Comparison of ENCODE assay signal across 14 cellular contexts in the genomic region with DNA sequence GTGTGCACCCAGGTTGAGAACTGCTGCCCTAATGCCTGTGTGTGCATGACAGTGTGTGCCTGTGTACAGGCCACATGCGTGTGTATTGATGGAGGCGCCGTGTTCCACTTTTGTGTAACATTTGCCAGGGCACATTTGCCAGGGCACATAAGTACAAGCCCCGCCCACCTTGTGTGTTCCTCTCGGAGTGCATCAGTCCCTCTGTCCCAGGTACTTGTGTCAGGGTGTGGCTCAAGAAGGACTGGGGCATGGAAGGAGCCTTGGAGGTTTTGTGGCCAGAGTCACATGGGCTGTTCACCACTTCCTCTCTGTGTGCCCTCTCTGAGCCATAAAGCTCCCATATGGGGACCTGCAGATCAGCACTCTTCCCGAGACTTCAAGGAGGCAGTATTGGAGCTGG.
A peak's percentile ranks its signal among the peaks of the same experiment; 100 is the strongest.
DNase-seq lines count a peak whose midpoint lies in the region; ATAC-seq, FAIRE-seq and TF ChIP-seq lines count a peak whose summit lies in the region.
"Had no signal": no experiment of that assay in that cellular context is flagged by ENCODE, and none has a peak within 500 bp of the region (broad histone marks: within the 10 kb centered on the region; RNA-seq: fewer than 3 reads in every experiment).

No MANE protein-coding gene starts in this region.

- H3K4me1 Mint-ChIP-seq in CD8-positive, alpha-beta T cell (ENCODE audit: low read depth): peaks cover 50% of the 10 kb centered on the region
- H3K4me1 Mint-ChIP-seq in astrocyte (ENCODE audit: low read depth, unreplicated experiment): peaks cover 3% of the 10 kb centered on the region

- no peaks in the 10 kb centered on the region for H3K9me3 Mint-ChIP-seq in CD8-positive, alpha-beta T cell
- H3K9me3 Mint-ChIP-seq in astrocyte (ENCODE audit: unreplicated experiment): peaks cover 2% of the 10 kb centered on the region
- H3K9me3 Mint-ChIP-seq: brain, naive B cell had no signal

- TF ChIP-seq POLR2A in Peyer's patch (IDR thresholded peaks at IDR 0.05): no peak

- POLR2A ChIA-PET in CD8-positive, alpha-beta T cell (lab: Charles Lee): interaction anchor here (0.6 to 1.6 kb wide), 2 partner anchors 9 to 197 kb away, joined by 3 to 4 read pairs; no protein-coding TSS in a partner anchor

- no peaks in the 10 kb centered on the region for H3K79me2 ChIP-seq in astrocyte (ENCODE audit: insufficient read depth, low read length)

- H3K27ac ChIP-seq in CD8-positive, alpha-beta T cell (ENCODE audit: low read depth, low read length): no peak overlapping the region
- no peak overlapping the region for H3K27ac ChIP-seq in Peyer's patch
- no peak overlapping the region for H3K27ac ChIP-seq in astrocyte (ENCODE audit: low read depth, low read length)
- H3K27ac ChIP-seq: GM23248, tibial nerve had no signal

- no peak overlapping the region for H2AFZ ChIP-seq in astrocyte (ENCODE audit: low read depth, low read length)
- H2AFZ ChIP-seq: GM23248 had no signal

- H3K4me2 ChIP-seq in astrocyte (ENCODE audit: low read length): no peak overlapping the region

- H3K27me3 ChIP-seq in CD8-positive, alpha-beta T cell (ENCODE audit: insufficient read depth, low read length): no peaks in the 10 kb centered on the region
- H3K27me3 ChIP-seq in Peyer's patch (no peaks in the 10 kb centered on the region), astrocyte (ENCODE audit: insufficient read depth, low read length) (peaks cover 18% of the 10 kb centered on the region)
- H3K27me3 ChIP-seq: tibial nerve had no signal

- no peak for FAIRE-seq in astrocyte (lab: Jason Lieb, UNC)
- no peak for FAIRE-seq in RCC 7860 (lab: Jason Lieb, UNC)

- intact Hi-C loops in CD8-positive, alpha-beta T cell (cut with DNase I, micrococcal nuclease): no loop called here

- no peaks in the 10 kb centered on the region for H3K36me3 Mint-ChIP-seq in CD8-positive, alpha-beta T cell
- no peaks in the 10 kb centered on the region for H3K36me3 Mint-ChIP-seq in astrocyte (ENCODE audit: low read depth, unreplicated experiment)
- H3K36me3 Mint-ChIP-seq: brain, naive B cell had no signal

- no peak for TF ChIP-seq CTCF in CD8-positive, alpha-beta T cell (IDR thresholded peaks at IDR 0.05)
- TF ChIP-seq CTCF in Peyer's patch (IDR thresholded peaks at IDR 0.05): no peak
- TF ChIP-seq CTCF in astrocyte (IDR thresholded peaks at IDR 0.05; ENCODE audit: insufficient read depth, low read depth, low read length): no peak

- no peaks in the 10 kb centered on the region for H3K27me3 Mint-ChIP-seq in CD8-positive, alpha-beta T cell (ENCODE audit: low read depth)
- H3K27me3 Mint-ChIP-seq in astrocyte (ENCODE audit: low read depth, unreplicated experiment): peaks cover 55% of the 10 kb centered on the region

- ATAC-seq in CD8-positive, alpha-beta T cell: peak; percentile 10
- ATAC-seq in GM18502 (IDR thresholded peaks at IDR 0.05; ENCODE audit: poor library complexity, unreplicated experiment) (no peak), GM21390 (IDR thresholded peaks at IDR 0.05; ENCODE audit: unreplicated experiment) (no peak)

- H3K9ac ChIP-seq in astrocyte (ENCODE audit: low read length): no peak overlapping the region
- H3K9ac ChIP-seq: GM23248 had no signal

- peak overlapping the region; percentile 18 for H3K4me3 ChIP-seq in CD8-positive, alpha-beta T cell (ENCODE audit: low read depth, low read length)
- H3K4me3 ChIP-seq in Peyer's patch (no peak overlapping the region), astrocyte (ENCODE audit: insufficient read depth, low read depth, low read length) (no peak overlapping the region)
- H3K4me3 ChIP-seq: GM23248, tibial nerve had no signal

- CTCF ChIA-PET in CD8-positive, alpha-beta T cell (lab: Charles Lee): no interaction called here

- peak; percentile 7 to 18 for DNase-seq in AML-193 (lab: John Stamatoyannopoulos, UW)
- peak in 3 of 7 experiments; percentile 11 to 51 (median 12) for DNase-seq in CD8-positive, alpha-beta T cell
- DNase-seq in Peyer's patch: peak in 2 of 3 donors; percentile 31 to 60
- DNase-seq in astrocyte (ENCODE audit: low read depth): no peak
- DNase-seq in DMS114 treated with DMSO at 0.1 percent for 48 hours (lab: John Stamatoyannopoulos, UW; ENCODE audit: unreplicated experiment): no peak
- DNase-seq in RCC 7860 (ENCODE audit: low spot score): no peak
- DNase-seq: activated T-cell treated with anti-CD3 and anti-CD28 coated beads for 4 hours, GM23248, naive B cell had no signal

- no peaks in the 10 kb centered on the region for H4K20me1 ChIP-seq in astrocyte (ENCODE audit: insufficient read depth, low read length)

- H3K4me3 Mint-ChIP-seq in CD8-positive, alpha-beta T cell: peak overlapping the region; percentile 46
- no peak overlapping the region for H3K4me3 Mint-ChIP-seq in astrocyte (ENCODE audit: unreplicated experiment)
- H3K4me3 Mint-ChIP-seq: B cell, brain had no signal

- no peaks in the 10 kb centered on the region for H3K9me3 ChIP-seq in CD8-positive, alpha-beta T cell (ENCODE audit: low read length)
- H3K9me3 ChIP-seq in Peyer's patch (no peaks in the 10 kb centered on the region), astrocyte (ENCODE audit: insufficient read depth, low read depth, low read length) (no peaks in the 10 kb centered on the region)
- H3K9me3 ChIP-seq: tibial nerve had no signal

- no peaks in the 10 kb centered on the region for H3K36me3 ChIP-seq in CD8-positive, alpha-beta T cell (ENCODE audit: insufficient read depth, low read length)
- H3K36me3 ChIP-seq in Peyer's patch: no peaks in the 10 kb centered on the region
- no peaks in the 10 kb centered on the region for H3K36me3 ChIP-seq in astrocyte (ENCODE audit: insufficient read depth, low read length)
- H3K36me3 ChIP-seq: tibial nerve had no signal

- H3K4me1 ChIP-seq in CD8-positive, alpha-beta T cell (ENCODE audit: insufficient read depth, low read length): peaks cover 46% of the 10 kb centered on the region
- peaks cover 0 to 6% (median 0%) of the 10 kb centered on the region in 4 donors for H3K4me1 ChIP-seq in Peyer's patch
- H3K4me1 ChIP-seq in astrocyte (ENCODE audit: insufficient read depth, low read length): no peaks in the 10 kb centered on the region
- H3K4me1 ChIP-seq: tibial nerve had no signal

- peak overlapping the region; percentile 69 for H3K27ac Mint-ChIP-seq in CD8-positive, alpha-beta T cell
- peak overlapping the region; percentile 66 for H3K27ac Mint-ChIP-seq in astrocyte (ENCODE audit: unreplicated experiment)
- H3K27ac Mint-ChIP-seq: B cell, brain had no signal

Comparison
In these comparisons a context has a peak if more than half of its experiments do, and no peak if none do; other contexts are left out.
1. DNase-seq: peak in AML-193 (2 of 2) and Peyer's patch (2 of 3); none in astrocyte (single experiment), DMS114 treated with DMSO at 0.1 percent for 48 hours (single experiment) and RCC 7860 (single experiment).